22 cellular contexts compared by ENCODE assay signal in the genomic region with DNA sequence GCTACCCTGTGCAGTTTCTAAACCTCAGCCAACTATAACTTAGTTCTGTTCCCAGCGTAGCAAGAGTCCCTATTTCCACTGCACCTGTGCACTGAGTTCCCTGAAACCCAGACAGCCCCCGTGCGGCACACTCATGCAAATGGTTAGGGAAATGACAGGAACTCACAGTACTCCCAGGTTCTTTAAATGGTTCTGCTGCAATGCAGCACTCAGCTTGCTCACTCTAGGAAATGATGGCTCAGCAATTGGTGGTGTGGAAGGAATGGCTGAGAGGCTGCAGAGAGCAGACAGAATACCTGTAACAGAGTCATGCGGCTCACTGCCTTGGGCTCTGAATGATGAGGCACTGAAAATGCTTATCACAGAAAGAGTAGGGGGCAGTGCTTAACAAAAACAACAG.
DNase-seq lines count a peak whose midpoint lies in the region; ATAC-seq and TF ChIP-seq lines count a peak whose summit lies in the region.
"Had no signal": no experiment of that assay in that cellular context is flagged by ENCODE, and none has a peak within 500 bp of the region (broad histone marks: within the 10 kb centered on the region; RNA-seq: fewer than 3 reads in every experiment).

No MANE protein-coding gene starts in this region.

- peak; percentile 95 for DNase-seq in MM.1S
- DNase-seq in endothelial cell (ENCODE audit: low spot score) = peak; percentile 3
- DNase-seq in posterior cingulate gyrus = peak in 8 of 10 donors; percentile 10 to 87 (median 46)
- no peak for DNase-seq in Kasumi-1 (lab: John Stamatoyannopoulos, UW)
- no peak for DNase-seq in SKM-1 (lab: John Stamatoyannopoulos, UW; ENCODE audit: unreplicated experiment)
- no peak for DNase-seq in stimulated activated CD4-positive, alpha-beta T cell treated with anti-CD3 and anti-CD28 coated beads, Interleukin-1b, Interleukin-23, amount 100 ng/mL, for 48 hours
- DNase-seq: activated CD8-positive, alpha-beta T cell treated with anti-CD3 and anti-CD28 coated beads for 36 hours; activated naive CD4-positive, alpha-beta T cell treated with Interleukin-2 at 50 U/mL for 16 hours; amniotic stem cell; CD8-positive, alpha-beta memory T cell; DMS53; left colon; NCI-H187; NCI-H345; T1000 had no signal

- no peaks in the 10 kb centered on the region for H3K9me3 Mint-ChIP-seq in endothelial cell (ENCODE audit: unreplicated experiment)

- no peaks in the 10 kb centered on the region for H3K36me3 Mint-ChIP-seq in endothelial cell (ENCODE audit: low read depth, unreplicated experiment)
- H3K36me3 Mint-ChIP-seq: CD8-positive, alpha-beta memory T cell; type B pancreatic cell had no signal

- H3F3A ChIP-seq in MM.1S (ENCODE audit: insufficient read depth, low read length) = peaks cover 36% of the 10 kb centered on the region

- no peaks in the 10 kb centered on the region for H3K4me1 Mint-ChIP-seq in endothelial cell (ENCODE audit: unreplicated experiment)
- H3K4me1 Mint-ChIP-seq: CD8-positive, alpha-beta memory T cell; central memory CD8-positive, alpha-beta T cell; neural crest cell had no signal

- H3K4me2 ChIP-seq in MM.1S (ENCODE audit: low read depth, low read length) = peak overlapping the region; percentile 58; the same call in 1 of the 2 replicates

- H4K20me1 ChIP-seq in MM.1S (ENCODE audit: insufficient read depth, low read length) = no peaks in the 10 kb centered on the region

- no peaks in the 10 kb centered on the region for H3K27me3 ChIP-seq in MM.1S (replicated peaks; ENCODE audit: insufficient read depth, low read length)
- H3K27me3 ChIP-seq: esophagus muscularis mucosa, gastroesophageal sphincter had no signal

- H3K9me3 ChIP-seq in MM.1S (replicated peaks; ENCODE audit: insufficient read depth, low read length) = no peaks in the 10 kb centered on the region
- H3K9me3 ChIP-seq: esophagus muscularis mucosa, gastroesophageal sphincter had no signal

- peak overlapping the region; percentile 94 for H3K27ac ChIP-seq in MM.1S (ENCODE audit: low read length)
- H3K27ac ChIP-seq: esophagus muscularis mucosa, gastroesophageal sphincter had no signal

- no peaks in the 10 kb centered on the region for H3K36me3 ChIP-seq in MM.1S (replicated peaks; ENCODE audit: insufficient read depth, low read length)
- H3K36me3 ChIP-seq: esophagus muscularis mucosa, gastroesophageal sphincter had no signal

- intact Hi-C loops in posterior cingulate gyrus (cut with DNase I) = no loop called here

- ATAC-seq in GM19463 (IDR thresholded peaks at IDR 0.05; ENCODE audit: unreplicated experiment) = peak; percentile 43
- ATAC-seq: activated CD8-positive, alpha-beta T cell treated with anti-CD3 and anti-CD28 coated beads for 36 hours; gastroesophageal sphincter; left colon; SK-N-SH treated with all-trans-retinoic acid at 6 μM for 48 hours had no signal

- H3K4me3 Mint-ChIP-seq in endothelial cell (ENCODE audit: unreplicated experiment) = no peak overlapping the region
- H3K4me3 Mint-ChIP-seq: activated CD8-positive, alpha-beta T cell treated with anti-CD3 and anti-CD28 coated beads for 36 hours; CD8-positive, alpha-beta memory T cell; central memory CD8-positive, alpha-beta T cell; neural crest cell; type B pancreatic cell had no signal

- TF ChIP-seq CTCF in MM.1S (IDR thresholded peaks at IDR 0.05; ENCODE audit: low read length) = peak; percentile 47
- TF ChIP-seq CTCF in endothelial cell (IDR thresholded peaks at IDR 0.05; ENCODE audit: unreplicated experiment) = no peak

- H3K9me2 ChIP-seq in MM.1S (replicated peaks; ENCODE audit: insufficient read depth, low read length) = no peaks in the 10 kb centered on the region

- H3K79me2 ChIP-seq in MM.1S (ENCODE audit: low read length) = no peaks in the 10 kb centered on the region

- H3K27ac Mint-ChIP-seq in endothelial cell (ENCODE audit: unreplicated experiment) = no peak overlapping the region
- H3K27ac Mint-ChIP-seq: activated CD8-positive, alpha-beta T cell treated with anti-CD3 and anti-CD28 coated beads for 36 hours; CD8-positive, alpha-beta memory T cell; type B pancreatic cell had no signal

- peaks cover 51% of the 10 kb centered on the region for H3K4me1 ChIP-seq in MM.1S (ENCODE audit: low read length)
- H3K4me1 ChIP-seq: esophagus muscularis mucosa, gastroesophageal sphincter had no signal

- peak overlapping the region; percentile 52 for H3K9ac ChIP-seq in MM.1S (ENCODE audit: low read length)

- H3K27me3 Mint-ChIP-seq in endothelial cell (ENCODE audit: unreplicated experiment) = no peaks in the 10 kb centered on the region
- H3K27me3 Mint-ChIP-seq: activated CD8-positive, alpha-beta T cell treated with anti-CD3 and anti-CD28 coated beads for 36 hours; CD8-positive, alpha-beta memory T cell; central memory CD8-positive, alpha-beta T cell had no signal

- H3K4me3 ChIP-seq in MM.1S (ENCODE audit: low read length) = peak overlapping the region; percentile 14; the same call in 1 of the 2 replicates
- H3K4me3 ChIP-seq: esophagus muscularis mucosa, gastroesophageal sphincter had no signal

- peak overlapping the region; percentile 49 for H2AFZ ChIP-seq in MM.1S (ENCODE audit: low read length)

Comparison
In these comparisons a context has a peak if more than half of its experiments do, and no peak if none do; other contexts are left out.
1. DNase-seq: peak in MM.1S (single experiment), endothelial cell (single experiment) and posterior cingulate gyrus (8 of 10); none in Kasumi-1 (0 of 2), SKM-1 (single experiment) and stimulated activated CD4-positive, alpha-beta T cell treated with anti-CD3 and anti-CD28 coated beads, Interleukin-1b, Interleukin-23, amount 100 ng/mL, for 48 hours (single experiment).